In the genomic region with DNA sequence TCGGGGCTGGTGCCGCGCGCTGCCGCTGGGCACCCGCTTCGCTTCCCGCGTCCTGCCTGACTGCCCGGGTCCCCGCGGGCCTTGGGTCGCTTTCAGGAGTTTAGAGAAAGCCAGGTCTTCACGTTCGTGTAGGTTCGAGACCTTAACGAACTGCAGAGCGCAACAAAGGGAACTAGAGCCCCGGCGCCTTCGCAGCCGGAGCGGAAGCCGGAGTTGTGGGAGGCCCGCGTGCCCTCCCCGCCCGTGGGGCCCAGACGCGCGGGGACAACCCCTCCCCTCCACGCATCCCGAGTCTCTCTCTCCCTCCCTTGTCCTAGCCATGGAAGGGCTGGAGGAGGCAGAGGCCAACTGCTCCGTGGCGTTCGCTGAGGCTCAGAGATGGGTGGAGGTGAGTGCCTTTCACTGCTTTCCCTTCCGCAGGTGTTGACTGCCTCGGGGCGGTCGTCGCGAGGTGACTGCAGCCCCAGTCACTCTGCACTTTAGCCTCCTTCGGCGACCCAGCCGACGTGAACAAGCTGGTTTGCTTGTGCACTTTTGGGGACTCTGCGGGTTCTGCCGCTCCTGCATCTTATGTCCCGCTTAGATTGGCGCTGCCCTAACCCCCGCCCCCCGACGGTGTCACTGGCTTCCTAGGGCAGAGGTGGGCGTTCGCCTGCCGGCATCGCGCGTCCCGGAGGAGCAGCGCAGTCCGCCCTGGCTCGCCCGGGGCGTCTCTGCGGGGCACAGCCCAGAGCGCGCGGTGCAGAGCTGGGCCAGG, we compare ENCODE assay signal across 8 cellular contexts. TPM values are rescaled to one million over a fixed set of nuclear protein-coding genes. Genes with fewer than 3 reads are reported as not detected.
DNase-seq lines count a peak whose midpoint lies in the region; ATAC-seq, FAIRE-seq and TF ChIP-seq lines count a peak whose summit lies in the region.

No MANE protein-coding gene starts in this region.

- no peak for FAIRE-seq in GM12892 (lab: Jason Lieb, UNC)

- H4K20me1 ChIP-seq in Loucy (ENCODE audit: insufficient read depth, low read length, poor library complexity, severe bottlenecking): no peaks in the 10 kb centered on the region

- peaks cover 13% of the 10 kb centered on the region for H3K4me1 Mint-ChIP-seq in activated CD4-positive, alpha-beta T cell treated with anti-CD3 and anti-CD28 coated beads for 36 hours

- H3K9ac ChIP-seq in Loucy (ENCODE audit: low read depth, low read length, poor library complexity, severe bottlenecking): peak overlapping the region; percentile 60

- peak overlapping the region; percentile 69 for H3K4me3 ChIP-seq in Loucy (ENCODE audit: low read length, poor library complexity, severe bottlenecking)

- peak overlapping the region; percentile 69 for H3K4me3 Mint-ChIP-seq in activated CD4-positive, alpha-beta T cell treated with anti-CD3 and anti-CD28 coated beads for 36 hours

- H3K36me3 Mint-ChIP-seq in activated CD4-positive, alpha-beta T cell treated with anti-CD3 and anti-CD28 coated beads for 36 hours (ENCODE audit: low read depth): no peaks in the 10 kb centered on the region

- H2AFZ ChIP-seq in Loucy (ENCODE audit: low read length): peak overlapping the region; percentile 47

- POLR2A ChIA-PET in activated CD4-positive, alpha-beta T cell treated with anti-CD3 and anti-CD28 coated beads for 36 hours (lab: Charles Lee): no interaction called here

- no peaks in the 10 kb centered on the region for H3K9me2 ChIP-seq in Loucy (replicated peaks; ENCODE audit: low read depth, low read length)

- TF ChIP-seq POLR2A in GM12892 (IDR thresholded peaks at IDR 0.05; ENCODE audit: low read depth, low read length): peak; percentile 51; the same call in 1 of the 2 replicates

- H3K4me1 ChIP-seq in Loucy (ENCODE audit: insufficient read depth, low read length, poor library complexity, severe bottlenecking): peaks cover 7% of the 10 kb centered on the region

- no peaks in the 10 kb centered on the region for H3K36me3 ChIP-seq in Loucy (ENCODE audit: insufficient read depth, low read length)

- CTCF ChIA-PET in activated CD4-positive, alpha-beta T cell treated with anti-CD3 and anti-CD28 coated beads for 36 hours (lab: Charles Lee): interaction anchor here (0.6 kb wide), 1 partner anchor 79 kb away, joined by 4 read pairs; no protein-coding TSS in a partner anchor

- no peaks in the 10 kb centered on the region for H3F3A ChIP-seq in Loucy (ENCODE audit: low read depth)

- peak; percentile 68 for ATAC-seq in activated CD4-positive, alpha-beta T cell treated with anti-CD3 and anti-CD28 coated beads for 36 hours

- peaks cover 18% of the 10 kb centered on the region for H3K27me3 Mint-ChIP-seq in activated CD4-positive, alpha-beta T cell treated with anti-CD3 and anti-CD28 coated beads for 36 hours

- no peak for TF ChIP-seq CTCF in Loucy (conservative IDR thresholded peaks at IDR 0.05; ENCODE audit: low read length)

- H3K9me3 ChIP-seq in Loucy (ENCODE audit: insufficient read depth, low read depth, low read length): no peaks in the 10 kb centered on the region

- H3K79me2 ChIP-seq in Loucy (ENCODE audit: insufficient read depth, low read length): peaks cover 10% of the 10 kb centered on the region; the same call in 1 of the 2 replicates

- DNase-seq in GM12892 (ENCODE audit: insufficient read length): peak; percentile 48
- DNase-seq in HCEC 1CT: peak; percentile 26
- DNase-seq in activated CD4-positive, alpha-beta T cell treated with anti-CD3 and anti-CD28 coated beads for 36 hours: peak; percentile 59
- peak; percentile 35 for DNase-seq in dermis blood vessel endothelial cell
- DNase-seq in lung microvascular endothelial cell (ENCODE audit: low read depth in 2 of 2): peak; percentile 31 to 46
- peak; percentile 16 for DNase-seq in stimulated activated CD8-positive, alpha-beta memory T cell treated with anti-CD3 and anti-CD28 coated beads, Interleukin-12 subunit alpha, Interleukin-12 subunit beta, amount 100 ng/mL, for 4 hours (ENCODE audit: low read depth)
- no peak for DNase-seq in NCI-H2081 treated with DMSO at 0.1 percent for 48 hours (lab: John Stamatoyannopoulos, UW)

- intact Hi-C loops in activated CD4-positive, alpha-beta T cell treated with anti-CD3 and anti-CD28 coated beads for 36 hours (cut with DNase I, micrococcal nuclease): loop anchor here in 1 of 2 experiments (1.0 to 5.0 kb wide), 5 partner anchors 87 to 309 kb away; a partner anchor contains a TSS

- no peaks in the 10 kb centered on the region for H3K27me3 ChIP-seq in Loucy (ENCODE audit: insufficient read depth, low read length, poor library complexity, severe bottlenecking)

- no peaks in the 10 kb centered on the region for H3K9me3 Mint-ChIP-seq in activated CD4-positive, alpha-beta T cell treated with anti-CD3 and anti-CD28 coated beads for 36 hours (ENCODE audit: low read depth)

- H3K4me2 ChIP-seq in Loucy (ENCODE audit: low read depth, low read length, poor library complexity, severe bottlenecking): peak overlapping the region; percentile 42

- H3K27ac Mint-ChIP-seq in activated CD4-positive, alpha-beta T cell treated with anti-CD3 and anti-CD28 coated beads for 36 hours: no peak overlapping the region

RNA-seq across cellular contexts. Expression of a gene that starts 0.4 kb away (rescaled TPM):
- polyA plus RNA-seq in GM12892 (2012; ENCODE audit: missing spikeins): 41.7 TPM
- 10 to 100 TPM; 11.7 to 15.5 TPM for total RNA-seq in activated CD4-positive, alpha-beta T cell treated with anti-CD3 and anti-CD28 coated beads for 36 hours
- total RNA-seq in dermis blood vessel endothelial cell: 36.8 and 45.3 TPM in 2 replicates
- total RNA-seq in lung microvascular endothelial cell: 25.6 and 31.2 TPM in 2 replicates
